1 cellular context compared by ENCODE assay signal in the genomic region with DNA sequence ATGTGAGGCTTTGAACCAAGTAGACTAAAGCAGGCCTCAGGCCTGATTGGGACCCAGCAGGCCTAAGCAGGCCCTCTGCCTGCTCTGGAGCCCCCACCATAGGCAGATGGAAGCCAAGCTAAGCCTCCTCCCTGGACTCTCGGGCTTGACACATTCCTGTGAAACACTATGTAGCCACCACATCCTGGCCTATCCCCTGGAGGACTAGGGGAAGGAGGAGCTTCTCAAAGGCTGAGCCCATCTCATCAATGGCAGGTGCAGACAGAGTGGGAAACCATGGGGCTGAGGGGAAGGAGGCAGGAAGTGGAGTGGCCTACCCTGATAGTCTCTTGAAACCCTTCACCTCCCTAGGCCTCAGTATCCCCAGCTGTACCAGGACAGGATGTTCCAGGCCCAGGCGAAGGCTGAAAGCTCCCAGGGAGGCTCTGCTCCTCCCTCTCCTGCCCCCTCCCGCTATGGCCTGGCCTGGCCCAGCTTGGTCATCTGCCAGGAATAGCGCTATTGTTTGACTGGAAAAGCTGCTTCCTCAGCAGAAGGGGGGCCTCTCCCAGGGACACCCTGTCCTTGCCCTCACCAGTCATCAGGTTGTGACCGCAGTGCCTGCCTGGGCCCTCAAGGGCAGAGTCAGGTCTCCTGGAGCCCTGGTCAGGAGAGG.
TF ChIP-seq lines count a peak whose summit lies in the region.

No MANE protein-coding gene starts in this region.

TF ChIP-seq in HCT116, 20 proteins besides CTCF, POLR2A, EP300 and RAD21 (continued from another document):
- TF ChIP-seq, protein P1, sequence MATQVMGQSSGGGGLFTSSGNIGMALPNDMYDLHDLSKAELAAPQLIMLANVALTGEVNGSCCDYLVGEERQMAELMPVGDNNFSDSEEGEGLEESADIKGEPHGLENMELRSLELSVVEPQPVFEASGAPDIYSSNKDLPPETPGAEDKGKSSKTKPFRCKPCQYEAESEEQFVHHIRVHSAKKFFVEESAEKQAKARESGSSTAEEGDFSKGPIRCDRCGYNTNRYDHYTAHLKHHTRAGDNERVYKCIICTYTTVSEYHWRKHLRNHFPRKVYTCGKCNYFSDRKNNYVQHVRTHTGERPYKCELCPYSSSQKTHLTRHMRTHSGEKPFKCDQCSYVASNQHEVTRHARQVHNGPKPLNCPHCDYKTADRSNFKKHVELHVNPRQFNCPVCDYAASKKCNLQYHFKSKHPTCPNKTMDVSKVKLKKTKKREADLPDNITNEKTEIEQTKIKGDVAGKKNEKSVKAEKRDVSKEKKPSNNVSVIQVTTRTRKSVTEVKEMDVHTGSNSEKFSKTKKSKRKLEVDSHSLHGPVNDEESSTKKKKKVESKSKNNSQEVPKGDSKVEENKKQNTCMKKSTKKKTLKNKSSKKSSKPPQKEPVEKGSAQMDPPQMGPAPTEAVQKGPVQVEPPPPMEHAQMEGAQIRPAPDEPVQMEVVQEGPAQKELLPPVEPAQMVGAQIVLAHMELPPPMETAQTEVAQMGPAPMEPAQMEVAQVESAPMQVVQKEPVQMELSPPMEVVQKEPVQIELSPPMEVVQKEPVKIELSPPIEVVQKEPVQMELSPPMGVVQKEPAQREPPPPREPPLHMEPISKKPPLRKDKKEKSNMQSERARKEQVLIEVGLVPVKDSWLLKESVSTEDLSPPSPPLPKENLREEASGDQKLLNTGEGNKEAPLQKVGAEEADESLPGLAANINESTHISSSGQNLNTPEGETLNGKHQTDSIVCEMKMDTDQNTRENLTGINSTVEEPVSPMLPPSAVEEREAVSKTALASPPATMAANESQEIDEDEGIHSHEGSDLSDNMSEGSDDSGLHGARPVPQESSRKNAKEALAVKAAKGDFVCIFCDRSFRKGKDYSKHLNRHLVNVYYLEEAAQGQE (IDR thresholded peaks at IDR 0.05; ENCODE audit: low read depth): no peak
- no peak for TF ChIP-seq ELF1 (IDR thresholded peaks at IDR 0.05; ENCODE audit: borderline replicate concordance, low read depth)
- TF ChIP-seq JUND (IDR thresholded peaks at IDR 0.05): no peak
